Comparison of ENCODE assay signal across 21 cellular contexts in the genomic region with DNA sequence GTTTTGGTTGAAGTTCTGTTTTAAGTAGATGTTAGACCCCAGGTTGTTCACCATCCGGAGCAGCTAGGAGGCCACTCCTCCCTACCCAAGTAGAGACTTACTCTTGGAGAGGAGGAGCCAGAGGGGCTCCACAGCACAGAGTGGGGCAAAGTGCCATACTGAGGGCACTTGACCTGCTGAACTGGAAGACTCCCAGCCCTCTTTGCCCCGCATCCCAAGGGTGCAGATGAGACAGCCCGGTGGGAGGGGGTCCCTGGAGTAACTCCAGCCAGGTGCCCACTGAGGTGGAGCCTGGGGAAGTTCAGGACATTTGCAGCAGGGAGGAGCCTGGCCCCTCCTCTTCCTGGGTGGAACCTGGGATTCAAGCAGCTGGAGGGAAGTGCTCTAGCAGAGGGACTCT.
DNase-seq lines count a peak whose midpoint lies in the region; ATAC-seq, FAIRE-seq and TF ChIP-seq lines count a peak whose summit lies in the region.
"Had no signal": no experiment of that assay in that cellular context is flagged by ENCODE, and none has a peak within 500 bp of the region (broad histone marks: within the 10 kb centered on the region; RNA-seq: fewer than 3 reads in every experiment).

No MANE protein-coding gene starts in this region.

- H2BK12ac ChIP-seq in neuronal stem cell (ENCODE audit: low read length): no peak overlapping the region

- intact Hi-C loops in natural killer cell (cut with micrococcal nuclease) (no loop called here), K562 (cut with micrococcal nuclease) (no loop called here)

- H3K18ac ChIP-seq in neuronal stem cell (ENCODE audit: low read length): no peak overlapping the region

- H3K4me1 ChIP-seq in K562 (replicated peaks in 1 of 2; ENCODE audit: control insufficient read depth in 2 of 2, insufficient read depth in 2 of 2, low read length in 2 of 2) (no peaks in the 10 kb centered on the region; a peak in 2 of 5 replicates), neuronal stem cell (ENCODE audit: control insufficient read depth in 2 of 2, insufficient read depth in 1 of 2, low read depth in 1 of 2, low read length in 2 of 2) (no peaks in the 10 kb centered on the region)
- H3K4me1 ChIP-seq: A549, Caco-2 had no signal

- CTCF ChIA-PET in K562 (lab: Yijun Ruan, JAX; ENCODE audit: low intra/inter-chr PET ratio): no interaction called here

- no peaks in the 10 kb centered on the region for H3K9me3 Mint-ChIP-seq in natural killer cell treated with Interleukin-12 subunit alpha and Interleukin-12 subunit beta and Interleukin-15 and Interleukin-18, amount 100 ng/mL, for 72 hours
- H3K9me3 Mint-ChIP-seq in natural killer cell: no peaks in the 10 kb centered on the region
- H3K9me3 Mint-ChIP-seq: CD4-positive, alpha-beta T cell had no signal

- ATAC-seq in natural killer cell treated with Interleukin-12 subunit alpha and Interleukin-12 subunit beta and Interleukin-15 and Interleukin-18, amount 100 ng/mL, for 72 hours: peak; percentile 44 to 57
- ATAC-seq in natural killer cell (no peak), K562 (no peak)
- ATAC-seq: A549, HCT116 had no signal

- no peak for DNase-seq in natural killer cell treated with Interleukin-12 subunit alpha and Interleukin-12 subunit beta and Interleukin-15 and Interleukin-18, amount 100 ng/mL, for 72 hours (ENCODE audit: low spot score)
- DNase-seq in natural killer cell: no peak
- DNase-seq in K562 (ENCODE audit: extremely low read depth in 1 of 4, low spot score in 3 of 4): no peak
- DNase-seq in neuronal stem cell (ENCODE audit: low spot score): no peak
- no peak for DNase-seq in NCI-H1105 (lab: John Stamatoyannopoulos, UW)
- DNase-seq in NCI-H446 treated with DMSO at 0.1 percent for 48 hours (lab: John Stamatoyannopoulos, UW): no peak
- no peak for DNase-seq in NCI-H748 treated with DMSO at 0.1 percent for 48 hours (lab: John Stamatoyannopoulos, UW)
- DNase-seq: AML-193; Caco-2; CD4-positive, alpha-beta T cell; DMS79; GDM1; GOT3; H7; HFFc6 had no signal

- H3K79me1 ChIP-seq in neuronal stem cell (ENCODE audit: low read depth, low read length): no peaks in the 10 kb centered on the region

- H4K8ac ChIP-seq in neuronal stem cell (ENCODE audit: low read depth, low read length): no peak overlapping the region

- BruUV-seq in K562 (replicated peaks; lab: Mats Ljungman, UMichigan): no TSS peak

- H3K14ac ChIP-seq in neuronal stem cell (ENCODE audit: low read length): no peak overlapping the region

- H3K9me1 ChIP-seq in K562 (ENCODE audit: control insufficient read depth, insufficient read depth, low read length): no peaks in the 10 kb centered on the region

- in situ Hi-C loops in K562 (cut with MboI): no loop called here

- H3K9ac ChIP-seq in K562 (ENCODE audit: insufficient read depth in 1 of 2, low read depth in 2 of 2, low read length in 2 of 2): no peak overlapping the region
- H3K9ac ChIP-seq in neuronal stem cell (ENCODE audit: low read depth, low read length, poor library complexity): no peak overlapping the region

- H3K36me3 Mint-ChIP-seq in natural killer cell treated with Interleukin-12 subunit alpha and Interleukin-12 subunit beta and Interleukin-15 and Interleukin-18, amount 100 ng/mL, for 72 hours: no peaks in the 10 kb centered on the region
- H3K36me3 Mint-ChIP-seq in natural killer cell: no peaks in the 10 kb centered on the region

- no peak overlapping the region for H4K91ac ChIP-seq in neuronal stem cell (ENCODE audit: low read depth, low read length, poor library complexity)

- no peak overlapping the region for H3K4me3 Mint-ChIP-seq in natural killer cell treated with Interleukin-12 subunit alpha and Interleukin-12 subunit beta and Interleukin-15 and Interleukin-18, amount 100 ng/mL, for 72 hours
- no peak overlapping the region for H3K4me3 Mint-ChIP-seq in natural killer cell
- H3K4me3 Mint-ChIP-seq: CD4-positive, alpha-beta T cell; HFFc6 had no signal

- no peak overlapping the region for H2AK5ac ChIP-seq in neuronal stem cell (ENCODE audit: low read depth, low read length)

- H3K36me3 ChIP-seq in K562 (ENCODE audit: control insufficient read depth, insufficient read depth, low read length) (no peaks in the 10 kb centered on the region), neuronal stem cell (replicated peaks in 1 of 2; ENCODE audit: control insufficient read depth in 2 of 2, insufficient read depth in 2 of 2, low read length in 2 of 2) (no peaks in the 10 kb centered on the region)

- no peak overlapping the region for H2BK120ac ChIP-seq in neuronal stem cell (ENCODE audit: low read depth, low read length)

- H3K27ac Mint-ChIP-seq in natural killer cell treated with Interleukin-12 subunit alpha and Interleukin-12 subunit beta and Interleukin-15 and Interleukin-18, amount 100 ng/mL, for 72 hours: no peak overlapping the region
- no peak overlapping the region for H3K27ac Mint-ChIP-seq in natural killer cell
- H3K27ac Mint-ChIP-seq: CD4-positive, alpha-beta T cell; HFFc6 had no signal

- 0% methylated on average over 3 of the region's 3 CpGs for WGBS in K562 (ENCODE audit: insufficient coverage, low coverage, missing lambda C conversion rate)
- no CpG with 5 or more reads among the region's 3 CpGs for WGBS in neuronal stem cell (ENCODE audit: extremely low coverage in 2 of 2, insufficient read length in 2 of 2, insufficient replicate concordance in 1 of 2), 2 donors

- no peak overlapping the region for H2BK5ac ChIP-seq in neuronal stem cell (ENCODE audit: low read length)

- no peak for TF ChIP-seq CTCF in natural killer cell (IDR thresholded peaks at IDR 0.05)
- no peak for TF ChIP-seq CTCF in K562 (IDR thresholded peaks at IDR 0.05 in 2 of 3, conservative IDR thresholded peaks at IDR 0.05 in 1 of 3; ENCODE audit: insufficient read depth in 2 of 3, low read depth in 1 of 3, low read length in 3 of 3)

- no peak for FAIRE-seq in K562 (lab: Jason Lieb, UNC)
- FAIRE-seq: A549, D721Med had no signal

- H2BK15ac ChIP-seq in neuronal stem cell (ENCODE audit: low read length): peak overlapping the region; percentile 27

- H3K27me3 ChIP-seq in K562 (ENCODE audit: control insufficient read depth in 2 of 2, insufficient read depth in 2 of 2, low read length in 2 of 2): peaks cover 0 to 11% of the 10 kb centered on the region in 2 experiments; a peak in 2 of 5 replicates
- H3K27me3 ChIP-seq in neuronal stem cell (ENCODE audit: control insufficient read depth in 3 of 3, insufficient read depth in 3 of 3, low read depth in 1 of 3, low read length in 3 of 3): peaks cover 0 to 5% (median 0%) of the 10 kb centered on the region in 3 experiments

- H3K4me1 Mint-ChIP-seq in natural killer cell treated with Interleukin-12 subunit alpha and Interleukin-12 subunit beta and Interleukin-15 and Interleukin-18, amount 100 ng/mL, for 72 hours (ENCODE audit: low read depth in 2 of 2): no peaks in the 10 kb centered on the region
- H3K4me1 Mint-ChIP-seq in natural killer cell: no peaks in the 10 kb centered on the region

- H3K27me3 Mint-ChIP-seq in natural killer cell treated with Interleukin-12 subunit alpha and Interleukin-12 subunit beta and Interleukin-15 and Interleukin-18, amount 100 ng/mL, for 72 hours: peaks cover 9 to 20% of the 10 kb centered on the region in 2 donors
- H3K27me3 Mint-ChIP-seq in natural killer cell (ENCODE audit: low read depth in 2 of 2): peaks cover 15 to 17% of the 10 kb centered on the region in 2 donors

- TF ChIP-seq RAD21 in K562 (CRISPR knock-in tag; conservative IDR thresholded peaks at IDR 0.05 in 1 of 2, IDR thresholded peaks at IDR 0.05 in 1 of 2): no peak

- H3K79me2 ChIP-seq in K562 (ENCODE audit: control insufficient read depth, insufficient read depth, low read length): no peaks in the 10 kb centered on the region

- H3K4me2 ChIP-seq in K562 (ENCODE audit: insufficient read depth, low read length) (peak overlapping the region; percentile 32; the same call in 1 of the 2 replicates), neuronal stem cell (ENCODE audit: insufficient read depth, low read length, poor library complexity, severe bottlenecking) (no peak overlapping the region)
- H3K4me2 ChIP-seq: A549 had no signal

- H3K9me3 ChIP-seq in K562 (replicated peaks; ENCODE audit: control insufficient read depth, insufficient read depth, low read depth, low read length) (no peaks in the 10 kb centered on the region), neuronal stem cell (replicated peaks in 1 of 2; ENCODE audit: control insufficient read depth in 2 of 2, insufficient read depth in 1 of 2, low read depth in 1 of 2, low read length in 2 of 2) (peaks cover 0 to 1% of the 10 kb centered on the region in 2 donors)
- H3K9me3 ChIP-seq: A549, Caco-2 had no signal

- H3K27ac ChIP-seq in K562 (ENCODE audit: extremely low read depth, low read depth, low read length) (no peak overlapping the region), neuronal stem cell (replicated peaks; ENCODE audit: low read length) (no peak overlapping the region)
- H3K27ac ChIP-seq: 22Rv1, A549, C4-2B, HL-60 had no signal

- H3K4me3 ChIP-seq in K562 (no peak overlapping the region), neuronal stem cell (ENCODE audit: low read length in 2 of 2) (no peak overlapping the region)
- H3K4me3 ChIP-seq: A549 had no signal

- H3K4ac ChIP-seq in neuronal stem cell (ENCODE audit: low read length): no peak overlapping the region

- H3K23ac ChIP-seq in neuronal stem cell (ENCODE audit: low read depth, low read length, poor library complexity): no peak overlapping the region

- H2AFZ ChIP-seq in K562 (ENCODE audit: low read depth, low read length) (no peak overlapping the region), neuronal stem cell (ENCODE audit: low read length) (no peak overlapping the region)

- POLR2A ChIA-PET in K562 (lab: Yijun Ruan, JAX): interaction anchor here (0.6 to 1.3 kb wide), 2 partner anchors 9 to 13 kb away, joined by 3 read pairs; no protein-coding TSS in a partner anchor

- TF ChIP-seq EP300 in K562 (IDR thresholded peaks at IDR 0.05; ENCODE audit: low read length): no peak

- no peak for TF ChIP-seq POLR2A in K562 (conservative IDR thresholded peaks at IDR 0.05)

- H4K20me1 ChIP-seq in K562 (replicated peaks; ENCODE audit: control insufficient read depth, insufficient read depth, low read length): no peaks in the 10 kb centered on the region

TF ChIP-seq in K562, 482 proteins besides CTCF, POLR2A, EP300 and RAD21 (continues in another document):
- TF ChIP-seq GABPA (tag; conservative IDR thresholded peaks at IDR 0.05; ENCODE audit: low read depth) (peak; percentile 53), ZKSCAN8 (CRISPR knock-in tag; IDR thresholded peaks at IDR 0.05) (no peak)
- TF ChIP-seq, protein P1, sequence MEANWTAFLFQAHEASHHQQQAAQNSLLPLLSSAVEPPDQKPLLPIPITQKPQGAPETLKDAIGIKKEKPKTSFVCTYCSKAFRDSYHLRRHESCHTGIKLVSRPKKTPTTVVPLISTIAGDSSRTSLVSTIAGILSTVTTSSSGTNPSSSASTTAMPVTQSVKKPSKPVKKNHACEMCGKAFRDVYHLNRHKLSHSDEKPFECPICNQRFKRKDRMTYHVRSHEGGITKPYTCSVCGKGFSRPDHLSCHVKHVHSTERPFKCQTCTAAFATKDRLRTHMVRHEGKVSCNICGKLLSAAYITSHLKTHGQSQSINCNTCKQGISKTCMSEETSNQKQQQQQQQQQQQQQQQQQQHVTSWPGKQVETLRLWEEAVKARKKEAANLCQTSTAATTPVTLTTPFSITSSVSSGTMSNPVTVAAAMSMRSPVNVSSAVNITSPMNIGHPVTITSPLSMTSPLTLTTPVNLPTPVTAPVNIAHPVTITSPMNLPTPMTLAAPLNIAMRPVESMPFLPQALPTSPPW (CRISPR knock-in tag; IDR thresholded peaks at IDR 0.05): peak; percentile 40; the same call in 1 of the 2 replicates

Comparison
In these comparisons a context has a peak if more than half of its experiments do, and no peak if none do; other contexts are left out.
1. ATAC-seq: peak in natural killer cell treated with Interleukin-12 subunit alpha and Interleukin-12 subunit beta and Interleukin-15 and Interleukin-18, amount 100 ng/mL, for 72 hours (2 of 2); none in natural killer cell (0 of 3) and K562 (single experiment).